Comparison of ENCODE assay signal across 29 cellular contexts in the genomic region with DNA sequence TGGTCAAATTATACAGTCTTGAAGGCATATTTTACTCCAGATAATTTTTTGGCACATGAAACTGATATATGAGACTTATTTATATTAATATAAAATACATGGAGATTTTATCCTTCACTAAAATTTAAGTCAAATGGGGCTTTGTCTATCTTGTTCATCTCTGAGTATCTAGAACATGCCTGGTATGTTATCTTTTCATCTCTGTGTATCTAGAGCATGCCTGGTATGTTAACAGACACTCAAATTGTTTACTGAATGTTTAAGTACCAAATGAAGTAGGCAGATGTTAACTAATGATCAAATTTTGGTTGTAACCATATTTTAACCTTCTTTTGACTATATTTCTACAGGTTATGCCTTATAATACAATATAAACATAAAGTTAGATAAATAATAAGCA. TPM values are rescaled to one million over a fixed set of nuclear protein-coding genes. Genes with fewer than 3 reads are reported as not detected.
"Had no signal": no experiment of that assay in that cellular context is flagged by ENCODE, and none has a peak within 500 bp of the region (broad histone marks: within the 10 kb centered on the region; RNA-seq: fewer than 3 reads in every experiment).

No MANE protein-coding gene starts in this region.

- H3K27ac ChIP-seq: adrenal gland, body of pancreas, coronary artery, gastroesophageal sphincter, hepatocyte, neutrophil, right lobe of liver, skin epidermis, testis, transverse colon, uterus had no signal

- H3K4me1 ChIP-seq: adrenal gland, body of pancreas, right lobe of liver, testis, uterus had no signal

- H2AFZ ChIP-seq: hepatocyte had no signal

- DNase-seq: activated CD4-positive, alpha-beta memory T cell treated with anti-CD3 and anti-CD28 coated beads for 36 hours; activated CD4-positive, alpha-beta T cell treated with anti-CD3 and anti-CD28 coated beads, Interleukin-2, amount 10 ng/mL, durations not matched to agents 24 days and 14 days; activated CD4-positive, CD25-positive, alpha-beta regulatory T cell treated with anti-CD3 and anti-CD28 coated beads, Interleukin-2, amount 50 U/mL, for 72 hours; activated T-cell treated with anti-CD3 and anti-CD28 coated beads, Interleukin-2, amount 50 U/mL, for 48 hours; adrenal gland; aorta; body of pancreas; cerebellar nuclear complex; effector memory CD8-positive, alpha-beta T cell; left cardiac atrium; naive B cell; nephron progenitor cell; right lobe of liver; stimulated activated CD4-positive, alpha-beta T cell treated with anti-CD3 and anti-CD28 coated beads, Interleukin-12 subunit alpha, Interleukin-12 subunit beta, amount 100 ng/mL, for 4 hours; stimulated activated CD4-positive, alpha-beta T cell treated with anti-CD3 and anti-CD28 coated beads, Interleukin-4, amount 100 ng/mL, for 1 hour; stimulated activated naive CD8-positive, alpha-beta T cell treated with anti-CD3 and anti-CD28 coated beads, Interleukin-15, Interleukin-2, amounts not matched to agents 100 U/mL and 50 U/mL, for 24 hours; T-helper 17 cell; T1000; testis; transverse colon; uterus had no signal

- H3K4me2 ChIP-seq: hepatocyte had no signal

- H3K9me3 ChIP-seq: adrenal gland, body of pancreas, gastroesophageal sphincter, neutrophil, right lobe of liver, testis, transverse colon, uterus had no signal

- H3K4me3 ChIP-seq: adrenal gland, body of pancreas, coronary artery, gastroesophageal sphincter, hepatocyte, right lobe of liver, skin epidermis, testis, transverse colon, uterus had no signal

- H3K27me3 ChIP-seq: adrenal gland, body of pancreas, gastroesophageal sphincter, hepatocyte, neutrophil, right lobe of liver, testis, transverse colon, uterus had no signal

- H3K36me3 ChIP-seq: uterus had no signal

- ATAC-seq: body of pancreas; effector memory CD8-positive, alpha-beta T cell; gastroesophageal sphincter; left cardiac atrium; right lobe of liver; stimulated activated naive CD8-positive, alpha-beta T cell treated with anti-CD3 and anti-CD28 coated beads, Interleukin-15, Interleukin-2, amounts not matched to agents 100 U/mL and 50 U/mL, for 24 hours; T-helper 17 cell had no signal

RNA-seq across cellular contexts. Expression of a gene that starts 38.0 kb away (rescaled TPM):
- total RNA-seq: activated CD4-positive, alpha-beta memory T cell treated with anti-CD3 and anti-CD28 coated beads for 36 hours; activated CD4-positive, alpha-beta T cell treated with anti-CD3 and anti-CD28 coated beads, Interleukin-2, amount 10 ng/mL, durations not matched to agents 24 days and 14 days; activated T-helper 2 cell treated with anti-CD3 and anti-CD28 coated beads, Interferon-gamma antibody, Interleukin-2, Interleukin-4, amounts not matched to agents 10 μg/mL and 5 μg/mL and 100 μg/mL, durations not matched to agents 14 hours and 24 hours and 36 hours; aorta; endothelial cell of umbilical vein; mesothelial cell of epicardium; T-helper 17 cell had no signal
- polyA plus RNA-seq: endothelial cell of umbilical vein had no signal
